8 cellular contexts compared by ENCODE assay signal in genomic region chr10:1036341-1036791, GRCh38. TPM values are rescaled to one million over a fixed set of nuclear protein-coding genes. Genes with fewer than 3 reads are reported as not detected.
DNase-seq lines count a peak whose midpoint lies in the region; ATAC-seq lines count a peak whose summit lies in the region.

No MANE protein-coding gene starts in this region.

- peaks cover 31% of the 10 kb centered on the region for H3K36me3 Mint-ChIP-seq in activated T-helper 1 cell treated with anti-CD3 and anti-CD28 coated beads, Interleukin-12 subunit alpha, Interleukin-12 subunit beta, Interleukin-2, Interleukin-4 antibody, amounts not matched to agents 30 ng/mL and 10 ng/mL and 1 ng/mL, durations not matched to agents 14 hours and 24 hours and 36 hours (ENCODE audit: low read depth)

- ATAC-seq in GM18909 (IDR thresholded peaks at IDR 0.05; ENCODE audit: poor library complexity, unreplicated experiment) (peak; percentile 63), HG02870 (IDR thresholded peaks at IDR 0.05; ENCODE audit: unreplicated experiment) (peak; percentile 86), HG03097 (IDR thresholded peaks at IDR 0.05; ENCODE audit: low FRiP score, unreplicated experiment) (no peak)

- no peak for DNase-seq in activated T-helper 1 cell treated with anti-CD3 and anti-CD28 coated beads, Interleukin-12 subunit alpha, Interleukin-12 subunit beta, Interleukin-2, Interleukin-4 antibody, amounts not matched to agents 30 ng/mL and 10 ng/mL and 1 ng/mL, durations not matched to agents 14 hours and 24 hours and 36 hours (ENCODE audit: low spot score)
- DNase-seq in putamen (ENCODE audit: low spot score) = peak; percentile 67
- DNase-seq in HUDEP-2 (lab: John Stamatoyannopoulos, UW; ENCODE audit: unreplicated experiment in 76 of 76) = no peak
- DNase-seq in NCI-H345 (lab: John Stamatoyannopoulos, UW) = no peak
- DNase-seq in SW 1271 (lab: John Stamatoyannopoulos, UW) = no peak

- no peaks in the 10 kb centered on the region for H3K9me3 Mint-ChIP-seq in activated T-helper 1 cell treated with anti-CD3 and anti-CD28 coated beads, Interleukin-12 subunit alpha, Interleukin-12 subunit beta, Interleukin-2, Interleukin-4 antibody, amounts not matched to agents 30 ng/mL and 10 ng/mL and 1 ng/mL, durations not matched to agents 14 hours and 24 hours and 36 hours

- peak overlapping the region; percentile 61 for H3K27ac Mint-ChIP-seq in activated T-helper 1 cell treated with anti-CD3 and anti-CD28 coated beads, Interleukin-12 subunit alpha, Interleukin-12 subunit beta, Interleukin-2, Interleukin-4 antibody, amounts not matched to agents 30 ng/mL and 10 ng/mL and 1 ng/mL, durations not matched to agents 14 hours and 24 hours and 36 hours

- H3K4me3 Mint-ChIP-seq in activated T-helper 1 cell treated with anti-CD3 and anti-CD28 coated beads, Interleukin-12 subunit alpha, Interleukin-12 subunit beta, Interleukin-2, Interleukin-4 antibody, amounts not matched to agents 30 ng/mL and 10 ng/mL and 1 ng/mL, durations not matched to agents 14 hours and 24 hours and 36 hours = peak overlapping the region; percentile 13

- H3K4me1 Mint-ChIP-seq in activated T-helper 1 cell treated with anti-CD3 and anti-CD28 coated beads, Interleukin-12 subunit alpha, Interleukin-12 subunit beta, Interleukin-2, Interleukin-4 antibody, amounts not matched to agents 30 ng/mL and 10 ng/mL and 1 ng/mL, durations not matched to agents 14 hours and 24 hours and 36 hours (ENCODE audit: low read depth) = peaks cover 18% of the 10 kb centered on the region

- no peaks in the 10 kb centered on the region for H3K27me3 Mint-ChIP-seq in activated T-helper 1 cell treated with anti-CD3 and anti-CD28 coated beads, Interleukin-12 subunit alpha, Interleukin-12 subunit beta, Interleukin-2, Interleukin-4 antibody, amounts not matched to agents 30 ng/mL and 10 ng/mL and 1 ng/mL, durations not matched to agents 14 hours and 24 hours and 36 hours (ENCODE audit: insufficient read depth)

- intact Hi-C loops in activated T-helper 1 cell treated with anti-CD3 and anti-CD28 coated beads, Interleukin-12 subunit alpha, Interleukin-12 subunit beta, Interleukin-2, Interleukin-4 antibody, amounts not matched to agents 30 ng/mL and 10 ng/mL and 1 ng/mL, durations not matched to agents 14 hours and 24 hours and 36 hours (cut with micrococcal nuclease) = no loop called here

RNA-seq across cellular contexts. Expression of gene IDI2, which starts 10.7 kb away (rescaled TPM):
- total RNA-seq in activated T-helper 1 cell treated with anti-CD3 and anti-CD28 coated beads, Interleukin-12 subunit alpha, Interleukin-12 subunit beta, Interleukin-2, Interleukin-4 antibody, amounts not matched to agents 30 ng/mL and 10 ng/mL and 1 ng/mL, durations not matched to agents 14 hours and 24 hours and 36 hours = not detected in 2 replicates

RNA-seq across cellular contexts. Expression of gene IDI1, which starts 12.6 kb away (rescaled TPM):
- total RNA-seq in activated T-helper 1 cell treated with anti-CD3 and anti-CD28 coated beads, Interleukin-12 subunit alpha, Interleukin-12 subunit beta, Interleukin-2, Interleukin-4 antibody, amounts not matched to agents 30 ng/mL and 10 ng/mL and 1 ng/mL, durations not matched to agents 14 hours and 24 hours and 36 hours = 76.0 and 78.9 TPM in 2 replicates

RNA-seq across cellular contexts. Expression of gene WDR37, which starts 19.8 kb away (rescaled TPM):
- total RNA-seq in activated T-helper 1 cell treated with anti-CD3 and anti-CD28 coated beads, Interleukin-12 subunit alpha, Interleukin-12 subunit beta, Interleukin-2, Interleukin-4 antibody, amounts not matched to agents 30 ng/mL and 10 ng/mL and 1 ng/mL, durations not matched to agents 14 hours and 24 hours and 36 hours = 19.9 and 21.1 TPM in 2 replicates

RNA-seq across cellular contexts. Expression of gene GTPBP4, which starts 48.1 kb away (rescaled TPM):
- total RNA-seq in activated T-helper 1 cell treated with anti-CD3 and anti-CD28 coated beads, Interleukin-12 subunit alpha, Interleukin-12 subunit beta, Interleukin-2, Interleukin-4 antibody, amounts not matched to agents 30 ng/mL and 10 ng/mL and 1 ng/mL, durations not matched to agents 14 hours and 24 hours and 36 hours = 193 and 202 TPM in 2 replicates
